Comparison of ENCODE assay signal across 22 cellular contexts in genomic region chr6:38171997-38172738, GRCh38.
"Had no signal": no experiment of that assay in that cellular context is flagged by ENCODE, and none has a peak within 500 bp of the region (broad histone marks: within the 10 kb centered on the region; RNA-seq: fewer than 3 reads in every experiment).

No MANE protein-coding gene starts in this region.

- H3K4me1 Mint-ChIP-seq: stimulated activated memory B cell treated with anti-CD40 and anti-IgM and Interleukin-4, amounts not matched to agents 10 μg/mL and 1 μg/mL and 100 μg/mL, for 72 hours had no signal

- DNase-seq: activated CD4-positive, alpha-beta T cell treated with anti-CD3 and anti-CD28 coated beads for 4 hours; activated CD4-positive, alpha-beta T cell treated with anti-CD3 and anti-CD28 coated beads, Interleukin-2, amount 50 U/mL, for 48 hours; activated gamma-delta T cell; anterior cingulate cortex; body of pancreas; effector CD4-positive, alpha-beta T cell; foreskin keratinocyte; kidney; naive thymus-derived CD4-positive, alpha-beta T cell; ovary; psoas muscle; stimulated activated CD4-positive, alpha-beta T cell treated with anti-CD3 and anti-CD28 coated beads, Interleukin-2, amount 100 ng/mL, for 24 hours; T-helper 9 cell had no signal

- H3K9me3 ChIP-seq: body of pancreas, neutrophil, ovary, psoas muscle, thoracic aorta, vagina had no signal

- H3K27ac ChIP-seq: body of pancreas, foreskin keratinocyte, neutrophil, ovary, psoas muscle, thoracic aorta, vagina had no signal

- H3K4me3 Mint-ChIP-seq: activated naive CD4-positive, alpha-beta T cell treated with anti-CD3 and anti-CD28 coated beads, Interleukin-2, amount 50 U/mL, for 24 hours; dendritic cell treated with granulocyte-macrophage colony-stimulating factor and Interleukin-4, amounts not matched to agents 40 ng/mL and 50 ng/mL, for 4 days; naive thymus-derived CD4-positive, alpha-beta T cell; stimulated activated memory B cell treated with anti-CD40 and anti-IgM and Interleukin-4, amounts not matched to agents 10 μg/mL and 1 μg/mL and 100 μg/mL, for 72 hours; type B pancreatic cell had no signal

- H3K27ac Mint-ChIP-seq: activated naive CD4-positive, alpha-beta T cell treated with anti-CD3 and anti-CD28 coated beads, Interleukin-2, amount 50 U/mL, for 24 hours; dendritic cell treated with granulocyte-macrophage colony-stimulating factor and Interleukin-4, amounts not matched to agents 40 ng/mL and 50 ng/mL, for 4 days; stimulated activated memory B cell treated with anti-CD40 and anti-IgM and Interleukin-4, amounts not matched to agents 10 μg/mL and 1 μg/mL and 100 μg/mL, for 72 hours had no signal

- H3K4me3 ChIP-seq: body of pancreas, ovary, psoas muscle, thoracic aorta, vagina had no signal

- ATAC-seq: body of pancreas; foreskin keratinocyte; naive thymus-derived CD4-positive, alpha-beta T cell; psoas muscle; right cardiac atrium; stimulated activated memory B cell treated with anti-CD40 and anti-IgM and Interleukin-4, amounts not matched to agents 10 μg/mL and 1 μg/mL and 100 μg/mL, for 72 hours had no signal

- H3K27me3 Mint-ChIP-seq: activated naive CD4-positive, alpha-beta T cell treated with anti-CD3 and anti-CD28 coated beads, Interleukin-2, amount 50 U/mL, for 24 hours; dendritic cell treated with granulocyte-macrophage colony-stimulating factor and Interleukin-4, amounts not matched to agents 40 ng/mL and 50 ng/mL, for 4 days; naive thymus-derived CD4-positive, alpha-beta T cell; stimulated activated memory B cell treated with anti-CD40 and anti-IgM and Interleukin-4, amounts not matched to agents 10 μg/mL and 1 μg/mL and 100 μg/mL, for 72 hours; type B pancreatic cell had no signal

- H3K4me1 ChIP-seq: foreskin keratinocyte, psoas muscle, vagina had no signal

- FAIRE-seq: kidney, small intestine had no signal

- H3K9me3 Mint-ChIP-seq: activated naive CD4-positive, alpha-beta T cell treated with anti-CD3 and anti-CD28 coated beads, Interleukin-2, amount 50 U/mL, for 24 hours; dendritic cell treated with granulocyte-macrophage colony-stimulating factor and Interleukin-4, amounts not matched to agents 40 ng/mL and 50 ng/mL, for 4 days; naive thymus-derived CD4-positive, alpha-beta T cell; stimulated activated memory B cell treated with anti-CD40 and anti-IgM and Interleukin-4, amounts not matched to agents 10 μg/mL and 1 μg/mL and 100 μg/mL, for 72 hours; type B pancreatic cell had no signal

- H3K36me3 ChIP-seq: ovary, thoracic aorta, vagina had no signal

- H3K27me3 ChIP-seq: body of pancreas, foreskin keratinocyte, neutrophil, ovary, vagina had no signal
